In the genomic region with DNA sequence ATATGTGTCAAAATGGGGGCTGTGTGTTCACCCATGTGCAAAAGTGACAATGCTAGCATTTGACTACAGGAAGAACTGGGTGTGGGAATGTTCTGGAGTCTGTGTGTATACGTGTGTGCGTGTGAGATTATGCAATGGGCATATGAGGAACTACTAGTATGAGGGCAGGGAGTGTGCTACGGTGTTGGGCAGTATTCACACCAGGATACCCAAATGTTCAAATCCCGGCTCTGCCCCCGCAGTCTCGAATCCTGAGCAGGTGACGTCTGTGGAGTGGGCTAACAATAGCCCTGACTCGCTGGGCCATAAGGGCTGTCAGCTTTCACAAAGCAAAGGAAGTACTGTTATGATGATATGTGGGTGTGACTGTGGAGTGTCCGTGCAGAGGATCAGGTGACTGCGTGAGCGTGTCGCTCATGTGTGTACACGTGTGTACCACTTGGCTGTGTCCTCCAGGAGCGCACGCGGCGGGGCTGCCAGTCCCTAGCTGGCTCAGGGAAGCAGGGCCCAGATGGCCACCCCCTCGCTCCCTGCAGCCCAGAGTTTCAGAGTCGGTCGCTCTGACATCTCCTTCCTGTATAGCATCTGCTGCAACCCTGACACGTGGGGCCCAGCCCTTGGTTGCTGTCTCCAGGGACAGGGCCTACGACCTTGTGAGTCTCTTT, we compare ENCODE assay signal across 8 cellular contexts. TPM values are rescaled to one million over a fixed set of nuclear protein-coding genes. Genes with fewer than 3 reads are reported as not detected.
DNase-seq lines count a peak whose midpoint lies in the region; ATAC-seq and TF ChIP-seq lines count a peak whose summit lies in the region.

No MANE protein-coding gene starts in this region.

- TF ChIP-seq CTCF in DND-41 (IDR thresholded peaks at IDR 0.05; ENCODE audit: borderline replicate concordance, extremely low read depth, low read length, poor library complexity, severe bottlenecking) (no peak), neural progenitor cell (IDR thresholded peaks at IDR 0.05) (no peak), PC-9 (conservative IDR thresholded peaks at IDR 0.05) (no peak)

- peak; percentile 82 for ATAC-seq in DND-41 (ENCODE audit: insufficient read depth, low read depth)
- ATAC-seq in HG03095 (IDR thresholded peaks at IDR 0.05; ENCODE audit: unreplicated experiment), result peak; percentile 80

- H3K4me2 ChIP-seq in DND-41 (ENCODE audit: insufficient read depth, low read length), result no peak overlapping the region
- H3K4me2 ChIP-seq in neural progenitor cell, result no peak overlapping the region
- no peak overlapping the region for H3K4me2 ChIP-seq in PC-9

- H3K36me3 ChIP-seq in DND-41 (ENCODE audit: insufficient read depth, low read length) (no peaks in the 10 kb centered on the region), neural progenitor cell (no peaks in the 10 kb centered on the region), PC-9 (ENCODE audit: low read depth) (no peaks in the 10 kb centered on the region)

- H3K4me3 ChIP-seq in DND-41 (ENCODE audit: low read depth in 1 of 2, low read length in 2 of 2), result no peak overlapping the region
- H3K4me3 ChIP-seq in neural progenitor cell, result no peak overlapping the region
- H3K4me3 ChIP-seq in PC-9, result no peak overlapping the region

- H3K9me2 ChIP-seq in PC-9 (ENCODE audit: insufficient read depth), result no peaks in the 10 kb centered on the region

- H3K27me3 Mint-ChIP-seq in T-helper 1 cell treated with Interleukin-12 subunit alpha and Interleukin-12 subunit beta and Interleukin-4 antibody, amounts not matched to agents 30 μg/mL and 1 μg/mL, for 36 hours (ENCODE audit: low read depth), result no peaks in the 10 kb centered on the region
- peaks cover 9% of the 10 kb centered on the region for H3K27me3 Mint-ChIP-seq in neural progenitor cell (ENCODE audit: insufficient read depth, low read depth)

- no peak overlapping the region for H3K4me3 Mint-ChIP-seq in T-helper 1 cell treated with Interleukin-12 subunit alpha and Interleukin-12 subunit beta and Interleukin-4 antibody, amounts not matched to agents 30 μg/mL and 1 μg/mL, for 36 hours
- H3K4me3 Mint-ChIP-seq in neural progenitor cell, result no peak overlapping the region

- intact Hi-C loops in PC-9 (cut with micrococcal nuclease; ENCODE audit: unreplicated experiment), result no loop called here

- H3K27ac Mint-ChIP-seq in T-helper 1 cell treated with Interleukin-12 subunit alpha and Interleukin-12 subunit beta and Interleukin-4 antibody, amounts not matched to agents 30 μg/mL and 1 μg/mL, for 36 hours, result peak overlapping the region; percentile 65
- H3K27ac Mint-ChIP-seq in neural progenitor cell, result peak overlapping the region; percentile 21

- BruUV-seq in PC-9 (replicated peaks; lab: Mats Ljungman, UMichigan), result no TSS peak

- H3K9me3 ChIP-seq in DND-41 (ENCODE audit: insufficient read depth, low read length, severe bottlenecking), result no peaks in the 10 kb centered on the region
- H3K9me3 ChIP-seq in neural progenitor cell (ENCODE audit: low read depth), result no peaks in the 10 kb centered on the region
- H3K9me3 ChIP-seq in PC-9 (ENCODE audit: insufficient read depth, low read depth), result no peaks in the 10 kb centered on the region

- POLR2A ChIA-PET in PC-9 (lab: Charles Lee; ENCODE audit: unreplicated experiment), result no interaction called here

- no peaks in the 10 kb centered on the region for H3K36me3 Mint-ChIP-seq in T-helper 1 cell treated with Interleukin-12 subunit alpha and Interleukin-12 subunit beta and Interleukin-4 antibody, amounts not matched to agents 30 μg/mL and 1 μg/mL, for 36 hours (ENCODE audit: low read depth)
- H3K36me3 Mint-ChIP-seq in neural progenitor cell, result no peaks in the 10 kb centered on the region

- peak; percentile 34 for TF ChIP-seq POLR2A in GM19099 (IDR thresholded peaks at IDR 0.05; ENCODE audit: extremely low read depth, insufficient read length, low read depth)

- DNase-seq in DND-41, result peak; percentile 86
- no peak for DNase-seq in neural progenitor cell (ENCODE audit: low spot score)
- DNase-seq in activated effector memory CD4-positive, alpha-beta T cell treated with anti-CD3 and anti-CD28 coated beads, Interleukin-2, amount 50 U/mL, for 16 hours, result no peak
- DNase-seq in PC-9, result no peak
- no peak for DNase-seq in SW480 (ENCODE audit: low spot score)

- H3K27me3 ChIP-seq in DND-41 (ENCODE audit: insufficient read depth, low read length, poor library complexity) (no peaks in the 10 kb centered on the region), neural progenitor cell (no peaks in the 10 kb centered on the region), PC-9 (ENCODE audit: insufficient read depth, low read depth) (no peaks in the 10 kb centered on the region)

- H3K79me2 ChIP-seq in DND-41 (ENCODE audit: insufficient read depth, low read length) (no peaks in the 10 kb centered on the region), neural progenitor cell (ENCODE audit: low read depth) (no peaks in the 10 kb centered on the region), PC-9 (ENCODE audit: low read depth) (no peaks in the 10 kb centered on the region)

- H3K27ac ChIP-seq in DND-41 (ENCODE audit: low read length) (peak overlapping the region; percentile 81), neural progenitor cell (no peak overlapping the region), PC-9 (no peak overlapping the region)

- no peaks in the 10 kb centered on the region for H4K20me1 ChIP-seq in DND-41 (ENCODE audit: insufficient read depth, low read length)
- peaks cover 9% of the 10 kb centered on the region for H4K20me1 ChIP-seq in neural progenitor cell (ENCODE audit: low read depth)
- H4K20me1 ChIP-seq in PC-9 (ENCODE audit: insufficient read depth), result peaks cover 3% of the 10 kb centered on the region; the same call in 1 of the 2 replicates

- H3K9me3 Mint-ChIP-seq in T-helper 1 cell treated with Interleukin-12 subunit alpha and Interleukin-12 subunit beta and Interleukin-4 antibody, amounts not matched to agents 30 μg/mL and 1 μg/mL, for 36 hours, result no peaks in the 10 kb centered on the region
- H3K9me3 Mint-ChIP-seq in neural progenitor cell, result no peaks in the 10 kb centered on the region

- CTCF ChIA-PET in PC-9 (lab: Charles Lee), result no interaction called here

- peak overlapping the region; percentile 17; the same call in 1 of the 2 replicates for H2AFZ ChIP-seq in DND-41 (ENCODE audit: low read depth, low read length)
- H2AFZ ChIP-seq in neural progenitor cell (replicated peaks), result no peak overlapping the region
- H2AFZ ChIP-seq in PC-9, result no peak overlapping the region

- H3F3A ChIP-seq in neural progenitor cell (ENCODE audit: low read depth) (peaks cover 25% of the 10 kb centered on the region), PC-9 (ENCODE audit: insufficient read depth, low read depth) (no peaks in the 10 kb centered on the region)

- peaks cover 68% of the 10 kb centered on the region for H3K4me1 ChIP-seq in DND-41 (ENCODE audit: insufficient read depth, low read length)
- H3K4me1 ChIP-seq in neural progenitor cell, result peaks cover 58% of the 10 kb centered on the region
- H3K4me1 ChIP-seq in PC-9 (replicated peaks; ENCODE audit: insufficient read depth), result peaks cover 3% of the 10 kb centered on the region

- peaks cover 13% of the 10 kb centered on the region for H3K4me1 Mint-ChIP-seq in T-helper 1 cell treated with Interleukin-12 subunit alpha and Interleukin-12 subunit beta and Interleukin-4 antibody, amounts not matched to agents 30 μg/mL and 1 μg/mL, for 36 hours (ENCODE audit: low read depth)
- H3K4me1 Mint-ChIP-seq in neural progenitor cell, result peaks cover 93% of the 10 kb centered on the region

- peak overlapping the region; percentile 21 for H3K9ac ChIP-seq in DND-41 (ENCODE audit: low read depth, low read length)
- no peak overlapping the region for H3K9ac ChIP-seq in neural progenitor cell

RNA-seq across cellular contexts. Expression of a gene that starts 27.2 kb away (rescaled TPM):
- 8.9 and 19.7 TPM in 2 replicates for total RNA-seq in neural progenitor cell (ENCODE audit: low replicate concordance)
- 30.1 and 30.7 TPM in 2 replicates for total RNA-seq in PC-9 (2021)
